8 cellular contexts compared by ENCODE assay signal in genomic region chr12:55929306-55929791, GRCh38. TPM values are rescaled to one million over a fixed set of nuclear protein-coding genes. Genes with fewer than 3 reads are reported as not detected.
A peak's percentile ranks its signal among the peaks of the same experiment; 100 is the strongest.
DNase-seq lines count a peak whose midpoint lies in the region; ATAC-seq and TF ChIP-seq lines count a peak whose summit lies in the region.

No MANE protein-coding gene starts in this region.

- peak; percentile 96 for DNase-seq in activated CD4-positive, alpha-beta T cell treated with anti-CD3 and anti-CD28 coated beads, Interleukin-2, amount 10 ng/mL, durations not matched to agents 24 days and 14 days
- DNase-seq in epithelial cell of prostate (ENCODE audit: low read depth, low spot score), result no peak
- DNase-seq in stimulated activated CD4-positive, alpha-beta T cell treated with anti-CD3 and anti-CD28 coated beads, Interleukin-4, amount 100 ng/mL, for 4 hours, result peak; percentile 74 to 90
- no peak for DNase-seq in HCEC 1CT
- no peak for DNase-seq in NCI-H510A (lab: John Stamatoyannopoulos, UW)
- no peak for DNase-seq in BE2C

- H3K4me1 ChIP-seq in BE2C, result peaks cover 7% of the 10 kb centered on the region

- no peaks in the 10 kb centered on the region; the same call in 1 of the 2 replicates for H3K27me3 ChIP-seq in BE2C

- peak overlapping the region; percentile 99 for H3K27ac ChIP-seq in epithelial cell of prostate

- peak overlapping the region; percentile 98 for H3K27ac Mint-ChIP-seq in activated CD4-positive, alpha-beta T cell treated with anti-CD3 and anti-CD28 coated beads, Interleukin-2, amount 10 ng/mL, durations not matched to agents 24 days and 14 days

- peaks cover 44% of the 10 kb centered on the region for H3K4me1 Mint-ChIP-seq in activated CD4-positive, alpha-beta T cell treated with anti-CD3 and anti-CD28 coated beads, Interleukin-2, amount 10 ng/mL, durations not matched to agents 24 days and 14 days

- no peak for TF ChIP-seq CTCF in BE2C (IDR thresholded peaks at IDR 0.05; ENCODE audit: low read depth, low read length)

- peaks cover 2% of the 10 kb centered on the region for H3K27me3 Mint-ChIP-seq in activated CD4-positive, alpha-beta T cell treated with anti-CD3 and anti-CD28 coated beads, Interleukin-2, amount 10 ng/mL, durations not matched to agents 24 days and 14 days

- H3K9me3 ChIP-seq in BE2C, result no peaks in the 10 kb centered on the region

- H3K4me3 ChIP-seq in BE2C (ENCODE audit: low read depth, low read length), result no peak overlapping the region

- ATAC-seq in HG03378 (IDR thresholded peaks at IDR 0.05; ENCODE audit: unreplicated experiment), result peak; percentile 38

- peak overlapping the region; percentile 99 for H3K4me3 Mint-ChIP-seq in activated CD4-positive, alpha-beta T cell treated with anti-CD3 and anti-CD28 coated beads, Interleukin-2, amount 10 ng/mL, durations not matched to agents 24 days and 14 days

- intact Hi-C loops in activated CD4-positive, alpha-beta T cell treated with anti-CD3 and anti-CD28 coated beads, Interleukin-2, amount 10 ng/mL, durations not matched to agents 24 days and 14 days (cut with micrococcal nuclease), result loop anchor here (1.0 to 10.0 kb wide), 5 partner anchors 44 to 945 kb away; partner anchors contain the start of genes BAZ2A, CD63, RPL41 and TESPA1

- no peaks in the 10 kb centered on the region; the same call in 1 of the 2 replicates for H3K36me3 ChIP-seq in BE2C

- no peaks in the 10 kb centered on the region for H3K9me3 Mint-ChIP-seq in activated CD4-positive, alpha-beta T cell treated with anti-CD3 and anti-CD28 coated beads, Interleukin-2, amount 10 ng/mL, durations not matched to agents 24 days and 14 days

- H3K36me3 Mint-ChIP-seq in activated CD4-positive, alpha-beta T cell treated with anti-CD3 and anti-CD28 coated beads, Interleukin-2, amount 10 ng/mL, durations not matched to agents 24 days and 14 days (ENCODE audit: low read depth), result peaks cover 46% of the 10 kb centered on the region

- TF ChIP-seq POLR2A in GM19193 (IDR thresholded peaks at IDR 0.05; ENCODE audit: extremely low read depth, insufficient read depth, insufficient read length), result peak; percentile 79

RNA-seq across cellular contexts. Expression of gene DGKA, which starts 1.6 kb away (rescaled TPM):
- total RNA-seq in activated CD4-positive, alpha-beta T cell treated with anti-CD3 and anti-CD28 coated beads, Interleukin-2, amount 10 ng/mL, durations not matched to agents 24 days and 14 days, result 355 and 365 TPM in 2 replicates
- 8.9 TPM for polyA plus RNA-seq in BE2C (2012; ENCODE audit: insufficient read depth, insufficient read length, low read depth)

RNA-seq across cellular contexts. Expression of gene PYM1, which starts 1.7 kb away (rescaled TPM):
- total RNA-seq in activated CD4-positive, alpha-beta T cell treated with anti-CD3 and anti-CD28 coated beads, Interleukin-2, amount 10 ng/mL, durations not matched to agents 24 days and 14 days, result 34.8 and 35.6 TPM in 2 replicates
- 165 TPM for polyA plus RNA-seq in BE2C (2012; ENCODE audit: insufficient read depth, insufficient read length, low read depth)

RNA-seq across cellular contexts. Expression of gene PMEL, which starts 36.5 kb away (rescaled TPM):
- total RNA-seq in activated CD4-positive, alpha-beta T cell treated with anti-CD3 and anti-CD28 coated beads, Interleukin-2, amount 10 ng/mL, durations not matched to agents 24 days and 14 days, result not detected in 2 replicates
- 4.7 TPM for polyA plus RNA-seq in BE2C (2012; ENCODE audit: insufficient read depth, insufficient read length, low read depth)

RNA-seq across cellular contexts. Expression of gene CDK2, which starts 37.3 kb away (rescaled TPM):
- 108 and 110 TPM in 2 replicates for total RNA-seq in activated CD4-positive, alpha-beta T cell treated with anti-CD3 and anti-CD28 coated beads, Interleukin-2, amount 10 ng/mL, durations not matched to agents 24 days and 14 days
- polyA plus RNA-seq in BE2C (2012; ENCODE audit: insufficient read depth, insufficient read length, low read depth), result 16.5 TPM

RNA-seq across cellular contexts. Expression of gene RAB5B, which starts 44.5 kb away (rescaled TPM):
- total RNA-seq in activated CD4-positive, alpha-beta T cell treated with anti-CD3 and anti-CD28 coated beads, Interleukin-2, amount 10 ng/mL, durations not matched to agents 24 days and 14 days, result 39.0 and 40.2 TPM in 2 replicates
- polyA plus RNA-seq in BE2C (2012; ENCODE audit: insufficient read depth, insufficient read length, low read depth), result 57.4 TPM

Comparison
In these comparisons a context has a peak if more than half of its experiments do, and no peak if none do; other contexts are left out.
1. DNase-seq: peak in activated CD4-positive, alpha-beta T cell treated with anti-CD3 and anti-CD28 coated beads, Interleukin-2, amount 10 ng/mL, durations not matched to agents 24 days and 14 days (single experiment) and stimulated activated CD4-positive, alpha-beta T cell treated with anti-CD3 and anti-CD28 coated beads, Interleukin-4, amount 100 ng/mL, for 4 hours (2 of 2); none in epithelial cell of prostate (single experiment), HCEC 1CT (single experiment), NCI-H510A (single experiment) and BE2C (single experiment).